ENCODE assay signal across 2 cellular contexts in genomic region chr21:41947596-41948403, GRCh38.
TF ChIP-seq lines count a peak whose summit lies in the region.

No MANE protein-coding gene starts in this region.

TF ChIP-seq in IMR-90, 13 proteins besides CTCF, POLR2A, EP300 and RAD21 (continued from another document):
- TF ChIP-seq USF2 (IDR thresholded peaks at IDR 0.05; ENCODE audit: low read depth, low read length) (no peak), CEBPB (IDR thresholded peaks at IDR 0.05; ENCODE audit: low read depth, low read length) (no peak)
- TF ChIP-seq, protein P1, sequence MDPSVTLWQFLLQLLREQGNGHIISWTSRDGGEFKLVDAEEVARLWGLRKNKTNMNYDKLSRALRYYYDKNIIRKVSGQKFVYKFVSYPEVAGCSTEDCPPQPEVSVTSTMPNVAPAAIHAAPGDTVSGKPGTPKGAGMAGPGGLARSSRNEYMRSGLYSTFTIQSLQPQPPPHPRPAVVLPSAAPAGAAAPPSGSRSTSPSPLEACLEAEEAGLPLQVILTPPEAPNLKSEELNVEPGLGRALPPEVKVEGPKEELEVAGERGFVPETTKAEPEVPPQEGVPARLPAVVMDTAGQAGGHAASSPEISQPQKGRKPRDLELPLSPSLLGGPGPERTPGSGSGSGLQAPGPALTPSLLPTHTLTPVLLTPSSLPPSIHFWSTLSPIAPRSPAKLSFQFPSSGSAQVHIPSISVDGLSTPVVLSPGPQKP (IDR thresholded peaks at IDR 0.05; ENCODE audit: borderline replicate concordance, low read depth, low read length): no peak

TF ChIP-seq in HEK293T, 16 proteins besides CTCF, POLR2A, EP300 and RAD21 (continued from another document):
- TF ChIP-seq, protein P2, sequence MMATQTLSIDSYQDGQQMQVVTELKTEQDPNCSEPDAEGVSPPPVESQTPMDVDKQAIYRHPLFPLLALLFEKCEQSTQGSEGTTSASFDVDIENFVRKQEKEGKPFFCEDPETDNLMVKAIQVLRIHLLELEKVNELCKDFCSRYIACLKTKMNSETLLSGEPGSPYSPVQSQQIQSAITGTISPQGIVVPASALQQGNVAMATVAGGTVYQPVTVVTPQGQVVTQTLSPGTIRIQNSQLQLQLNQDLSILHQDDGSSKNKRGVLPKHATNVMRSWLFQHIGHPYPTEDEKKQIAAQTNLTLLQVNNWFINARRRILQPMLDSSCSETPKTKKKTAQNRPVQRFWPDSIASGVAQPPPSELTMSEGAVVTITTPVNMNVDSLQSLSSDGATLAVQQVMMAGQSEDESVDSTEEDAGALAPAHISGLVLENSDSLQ (IDR thresholded peaks at IDR 0.05): no peak
- TF ChIP-seq FOXK2 (IDR thresholded peaks at IDR 0.05) (no peak), ARNT (IDR thresholded peaks at IDR 0.05) (no peak), FOXA1 (IDR thresholded peaks at IDR 0.05) (no peak), FOXM1 (IDR thresholded peaks at IDR 0.05; ENCODE audit: borderline replicate concordance) (no peak)
